18 cellular contexts compared by ENCODE assay signal in the genomic region with DNA sequence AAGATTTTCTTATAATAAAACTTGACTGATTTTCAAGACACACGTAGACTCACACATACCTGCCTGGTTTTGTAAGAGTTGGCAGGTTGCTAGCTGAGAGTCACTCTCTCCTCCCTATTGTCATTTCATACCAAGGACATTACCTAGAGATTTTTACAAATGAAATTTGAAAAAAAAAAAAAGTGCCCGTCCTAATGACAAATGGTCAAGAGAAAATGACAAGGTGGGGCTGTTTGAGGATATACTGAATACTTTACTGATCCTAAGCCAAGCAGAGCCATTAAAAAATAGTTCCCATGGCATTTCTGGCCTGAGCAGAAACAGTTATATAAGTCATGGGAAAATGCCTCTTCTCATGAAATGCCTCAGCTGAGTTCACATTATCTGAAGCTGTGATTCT.
DNase-seq lines count a peak whose midpoint lies in the region; ATAC-seq and TF ChIP-seq lines count a peak whose summit lies in the region.
"Had no signal": no experiment of that assay in that cellular context is flagged by ENCODE, and none has a peak within 500 bp of the region (broad histone marks: within the 10 kb centered on the region; RNA-seq: fewer than 3 reads in every experiment).

No MANE protein-coding gene starts in this region.

- DNase-seq in activated T-helper 1 cell treated with anti-CD3 and anti-CD28 coated beads, Interleukin-12 subunit alpha, Interleukin-12 subunit beta, Interleukin-2, Interleukin-4 antibody, amounts not matched to agents 30 ng/mL and 10 ng/mL and 1 ng/mL, durations not matched to agents 14 hours and 24 hours and 36 hours (ENCODE audit: low spot score), result no peak
- DNase-seq in esophagus muscularis mucosa (ENCODE audit: extremely low spot score), result no peak
- no peak for DNase-seq in mesothelial cell of epicardium (ENCODE audit: low spot score in 2 of 2, unreplicated experiment in 2 of 2)
- DNase-seq in smooth muscle cell (lab: John Stamatoyannopoulos, UW; ENCODE audit: unreplicated experiment), result no peak
- DNase-seq in mesenteric fat pad (ENCODE audit: low spot score), result no peak
- DNase-seq in epidermal melanocyte (ENCODE audit: insufficient read length, low spot score), result no peak
- DNase-seq: EL, GOT3, HFFc6, MM.1S, NCI-H1105 treated with DMSO at 0.1 percent for 48 hours, NCI-H187 treated with DMSO at 0.1 percent for 48 hours, NCI-H2171, NCI-H82, SJCRH30 had no signal

- H3K9ac ChIP-seq in smooth muscle cell (ENCODE audit: low read depth), result no peak overlapping the region
- H3K9ac ChIP-seq: BLaER1 treated with 17β-estradiol and CSF1 and Interleukin-3, amounts not matched to agents 10 nM and 100 nM had no signal

- H3F3A ChIP-seq in smooth muscle cell (ENCODE audit: low read depth), result peaks cover 4% of the 10 kb centered on the region

- H3K36me3 ChIP-seq in esophagus muscularis mucosa (no peaks in the 10 kb centered on the region), smooth muscle cell (ENCODE audit: low read depth) (no peaks in the 10 kb centered on the region)
- H3K36me3 ChIP-seq: BLaER1 treated with 17β-estradiol and CSF1 and Interleukin-3, amounts not matched to agents 10 nM and 100 nM; SJCRH30 had no signal

- peaks cover 16% of the 10 kb centered on the region for H3K4me1 Mint-ChIP-seq in activated T-helper 1 cell treated with anti-CD3 and anti-CD28 coated beads, Interleukin-12 subunit alpha, Interleukin-12 subunit beta, Interleukin-2, Interleukin-4 antibody, amounts not matched to agents 30 ng/mL and 10 ng/mL and 1 ng/mL, durations not matched to agents 14 hours and 24 hours and 36 hours (ENCODE audit: low read depth)
- H3K4me1 Mint-ChIP-seq in mesothelial cell of epicardium, result peaks cover 6% of the 10 kb centered on the region

- no peak overlapping the region for H3K4me3 ChIP-seq in esophagus muscularis mucosa
- no peak overlapping the region for H3K4me3 ChIP-seq in smooth muscle cell
- H3K4me3 ChIP-seq: BLaER1 treated with 17β-estradiol and CSF1 and Interleukin-3, amounts not matched to agents 10 nM and 100 nM; SJCRH30 had no signal

- H3K4me2 ChIP-seq in smooth muscle cell, result peak overlapping the region; percentile 1
- H3K4me2 ChIP-seq: BLaER1 treated with 17β-estradiol and CSF1 and Interleukin-3, amounts not matched to agents 10 nM and 100 nM had no signal

- H3K4me3 Mint-ChIP-seq in activated T-helper 1 cell treated with anti-CD3 and anti-CD28 coated beads, Interleukin-12 subunit alpha, Interleukin-12 subunit beta, Interleukin-2, Interleukin-4 antibody, amounts not matched to agents 30 ng/mL and 10 ng/mL and 1 ng/mL, durations not matched to agents 14 hours and 24 hours and 36 hours, result no peak overlapping the region
- no peak overlapping the region for H3K4me3 Mint-ChIP-seq in mesothelial cell of epicardium
- H3K4me3 Mint-ChIP-seq: HFFc6 had no signal

- 37% methylated on average over 2 of the region's 2 CpGs for WGBS in esophagus muscularis mucosa
- 79% methylated on average over 2 of the region's 2 CpGs for WGBS in smooth muscle cell (ENCODE audit: low lambda C conversion rate)

- H4K20me1 ChIP-seq in smooth muscle cell (ENCODE audit: low read depth), result no peaks in the 10 kb centered on the region
- H4K20me1 ChIP-seq: BLaER1 treated with 17β-estradiol and CSF1 and Interleukin-3, amounts not matched to agents 10 nM and 100 nM had no signal

- TF ChIP-seq CTCF in esophagus muscularis mucosa (IDR thresholded peaks at IDR 0.05) (no peak), mesothelial cell of epicardium (IDR thresholded peaks at IDR 0.05; ENCODE audit: unreplicated experiment) (no peak), smooth muscle cell (IDR thresholded peaks at IDR 0.05; ENCODE audit: borderline replicate concordance, insufficient read depth, poor library complexity, severe bottlenecking) (no peak)

- H3K27me3 ChIP-seq in esophagus muscularis mucosa, result no peaks in the 10 kb centered on the region
- H3K27me3 ChIP-seq in smooth muscle cell (ENCODE audit: low read depth), result no peaks in the 10 kb centered on the region
- H3K27me3 ChIP-seq: BLaER1 treated with 17β-estradiol and CSF1 and Interleukin-3, amounts not matched to agents 10 nM and 100 nM; SJCRH30 had no signal

- H3K27me3 Mint-ChIP-seq in activated T-helper 1 cell treated with anti-CD3 and anti-CD28 coated beads, Interleukin-12 subunit alpha, Interleukin-12 subunit beta, Interleukin-2, Interleukin-4 antibody, amounts not matched to agents 30 ng/mL and 10 ng/mL and 1 ng/mL, durations not matched to agents 14 hours and 24 hours and 36 hours (ENCODE audit: insufficient read depth), result peaks cover 7% of the 10 kb centered on the region
- no peaks in the 10 kb centered on the region for H3K27me3 Mint-ChIP-seq in mesothelial cell of epicardium (ENCODE audit: low read depth)

- TF ChIP-seq EP300 in esophagus muscularis mucosa (IDR thresholded peaks at IDR 0.05), result no peak

- H3K9me3 ChIP-seq in esophagus muscularis mucosa (no peaks in the 10 kb centered on the region), smooth muscle cell (replicated peaks; ENCODE audit: low read depth) (no peaks in the 10 kb centered on the region)
- H3K9me3 ChIP-seq: BLaER1 treated with 17β-estradiol and CSF1 and Interleukin-3, amounts not matched to agents 10 nM and 100 nM; SJCRH30 had no signal

- H3K27ac Mint-ChIP-seq in activated T-helper 1 cell treated with anti-CD3 and anti-CD28 coated beads, Interleukin-12 subunit alpha, Interleukin-12 subunit beta, Interleukin-2, Interleukin-4 antibody, amounts not matched to agents 30 ng/mL and 10 ng/mL and 1 ng/mL, durations not matched to agents 14 hours and 24 hours and 36 hours, result peak overlapping the region; percentile 28
- peak overlapping the region; percentile 26 for H3K27ac Mint-ChIP-seq in mesothelial cell of epicardium
- H3K27ac Mint-ChIP-seq: HFFc6 had no signal

- no peak for TF ChIP-seq POLR2A in esophagus muscularis mucosa (IDR thresholded peaks at IDR 0.05; ENCODE audit: low read depth)

- H2AFZ ChIP-seq in smooth muscle cell (ENCODE audit: low read depth), result peak overlapping the region; percentile 64

- no peak for ATAC-seq in HG03196 (IDR thresholded peaks at IDR 0.05; ENCODE audit: unreplicated experiment)
- ATAC-seq: HepG2 had no signal

- H3K4me1 ChIP-seq in esophagus muscularis mucosa, result peaks cover 27 to 53% (median 44%) of the 10 kb centered on the region in 4 donors
- peaks cover 4% of the 10 kb centered on the region for H3K4me1 ChIP-seq in smooth muscle cell (ENCODE audit: low read depth)
- H3K4me1 ChIP-seq: SJCRH30 had no signal

- H3K79me2 ChIP-seq in smooth muscle cell (ENCODE audit: low read depth), result no peaks in the 10 kb centered on the region

- no peaks in the 10 kb centered on the region for H3K9me3 Mint-ChIP-seq in activated T-helper 1 cell treated with anti-CD3 and anti-CD28 coated beads, Interleukin-12 subunit alpha, Interleukin-12 subunit beta, Interleukin-2, Interleukin-4 antibody, amounts not matched to agents 30 ng/mL and 10 ng/mL and 1 ng/mL, durations not matched to agents 14 hours and 24 hours and 36 hours
- no peaks in the 10 kb centered on the region for H3K9me3 Mint-ChIP-seq in mesothelial cell of epicardium
- H3K9me3 Mint-ChIP-seq: HFFc6 had no signal

- intact Hi-C loops in activated T-helper 1 cell treated with anti-CD3 and anti-CD28 coated beads, Interleukin-12 subunit alpha, Interleukin-12 subunit beta, Interleukin-2, Interleukin-4 antibody, amounts not matched to agents 30 ng/mL and 10 ng/mL and 1 ng/mL, durations not matched to agents 14 hours and 24 hours and 36 hours (cut with micrococcal nuclease), result no loop called here
- intact Hi-C loops in esophagus muscularis mucosa (cut with DNase I), result no loop called here

- peak overlapping the region; percentile 60 to 66 (median 62) for H3K27ac ChIP-seq in esophagus muscularis mucosa (replicated peaks in 1 of 4)
- H3K27ac ChIP-seq in smooth muscle cell (ENCODE audit: low read depth), result peak overlapping the region; percentile 48
- H3K27ac ChIP-seq: BLaER1 treated with 17β-estradiol and CSF1 and Interleukin-3, amounts not matched to agents 10 nM and 100 nM; SJCRH30 had no signal

- H3K36me3 Mint-ChIP-seq in activated T-helper 1 cell treated with anti-CD3 and anti-CD28 coated beads, Interleukin-12 subunit alpha, Interleukin-12 subunit beta, Interleukin-2, Interleukin-4 antibody, amounts not matched to agents 30 ng/mL and 10 ng/mL and 1 ng/mL, durations not matched to agents 14 hours and 24 hours and 36 hours (ENCODE audit: low read depth), result peaks cover 2% of the 10 kb centered on the region
- H3K36me3 Mint-ChIP-seq in mesothelial cell of epicardium, result no peaks in the 10 kb centered on the region
